1 cellular context compared by ENCODE assay signal in genomic region chr6:166382933-166383816, GRCh38.
TF ChIP-seq lines count a peak whose summit lies in the region.

MPC1 (minus strand) TSS chr6:166382940; CDS start chr6:166382876, 64 bp downstream.

TF ChIP-seq in K562, 482 proteins besides CTCF, POLR2A, EP300 and RAD21 (continued from another document and continues in another):
- TF ChIP-seq USF2 (CRISPR knock-in tag; IDR thresholded peaks at IDR 0.05) (peak; percentile 27; the same call in 1 of the 2 replicates), ZNF431 (CRISPR knock-in tag; IDR thresholded peaks at IDR 0.05) (0 out of 2 replicates have a peak, but pooled peaks have one; percentile 34), ZNF165 (CRISPR knock-in tag; IDR thresholded peaks at IDR 0.05; ENCODE audit: borderline replicate concordance) (0 out of 2 replicates have a peak, but pooled peaks have one; percentile 84), NR2C2 (CRISPR knock-in tag; IDR thresholded peaks at IDR 0.05) (no peak), NR2C2 (tag; IDR thresholded peaks at IDR 0.05) (peak; percentile 55; the same call in 1 of the 2 replicates), ZNF512 (tag; IDR thresholded peaks at IDR 0.05) (no peak), GMEB1 (CRISPR knock-in tag; IDR thresholded peaks at IDR 0.05) (peak; percentile 90), ZBTB7A (IDR thresholded peaks at IDR 0.05; ENCODE audit: borderline replicate concordance, control insufficient read depth, low read depth, low read length) (0 out of 2 replicates have a peak, but pooled peaks have one; percentile 31), NRF1 (conservative IDR thresholded peaks at IDR 0.05 in 1 of 2, IDR thresholded peaks at IDR 0.05 in 1 of 2) (peak; percentile 78 to 81), PKNOX1 (IDR thresholded peaks at IDR 0.05) (peak; percentile 64), RBFOX2 (IDR thresholded peaks at IDR 0.05; ENCODE audit: low read depth, low read length) (peak; percentile 95), TAF1 (IDR thresholded peaks at IDR 0.05; ENCODE audit: control insufficient read depth, extremely low read depth, insufficient read depth, low read length, severe bottlenecking) (peak; percentile 92), ZNF408 (CRISPR knock-in tag; IDR thresholded peaks at IDR 0.05; ENCODE audit: low read depth) (no peak), ZNF280A (IDR thresholded peaks at IDR 0.05; ENCODE audit: low read depth, partially characterized antibody) (no peak), GABPB1 (CRISPR knock-in tag; IDR thresholded peaks at IDR 0.05) (0 out of 2 replicates have a peak, but pooled peaks have one; percentile 0), ZNF133 (CRISPR knock-in tag; IDR thresholded peaks at IDR 0.05) (0 out of 2 replicates have a peak, but pooled peaks have one; percentile 13), PHF20 (IDR thresholded peaks at IDR 0.05; ENCODE audit: partially characterized antibody) (peak; percentile 33), FOXP1 (CRISPR knock-in tag; IDR thresholded peaks at IDR 0.05) (peak; percentile 87), FOXK2 (conservative IDR thresholded peaks at IDR 0.05 in 1 of 2, IDR thresholded peaks at IDR 0.05 in 1 of 2; ENCODE audit: low read depth in 2 of 2) (no peak), CHCHD3 (CRISPR knock-in tag; IDR thresholded peaks at IDR 0.05) (peak; percentile 70; the same call in 1 of the 2 replicates), ZBTB8A (IDR thresholded peaks at IDR 0.05; ENCODE audit: partially characterized antibody) (no peak), RFX1 (IDR thresholded peaks at IDR 0.05) (peak; percentile 82), NEUROD1 (IDR thresholded peaks at IDR 0.05; ENCODE audit: borderline replicate concordance, low read depth, low read length, partially characterized antibody) (peak; percentile 63), ELF2 (CRISPR knock-in tag; IDR thresholded peaks at IDR 0.05) (0 out of 2 replicates have a peak, but pooled peaks have one; percentile 51), ZNF318 (IDR thresholded peaks at IDR 0.05; ENCODE audit: borderline replicate concordance in 1 of 2, low read depth in 1 of 2) (no peak), IRF1 (CRISPR knock-in tag; IDR thresholded peaks at IDR 0.05; ENCODE audit: borderline replicate concordance) (no peak), POLR2AphosphoS5 (IDR thresholded peaks at IDR 0.05; ENCODE audit: control insufficient read depth, insufficient read depth, low read depth, low read length) (peak; percentile 68), E2F4 (CRISPR knock-in tag; IDR thresholded peaks at IDR 0.05; ENCODE audit: low read depth) (peak; percentile 97)
